Comparison of ENCODE assay signal across 8 cellular contexts in the genomic region with DNA sequence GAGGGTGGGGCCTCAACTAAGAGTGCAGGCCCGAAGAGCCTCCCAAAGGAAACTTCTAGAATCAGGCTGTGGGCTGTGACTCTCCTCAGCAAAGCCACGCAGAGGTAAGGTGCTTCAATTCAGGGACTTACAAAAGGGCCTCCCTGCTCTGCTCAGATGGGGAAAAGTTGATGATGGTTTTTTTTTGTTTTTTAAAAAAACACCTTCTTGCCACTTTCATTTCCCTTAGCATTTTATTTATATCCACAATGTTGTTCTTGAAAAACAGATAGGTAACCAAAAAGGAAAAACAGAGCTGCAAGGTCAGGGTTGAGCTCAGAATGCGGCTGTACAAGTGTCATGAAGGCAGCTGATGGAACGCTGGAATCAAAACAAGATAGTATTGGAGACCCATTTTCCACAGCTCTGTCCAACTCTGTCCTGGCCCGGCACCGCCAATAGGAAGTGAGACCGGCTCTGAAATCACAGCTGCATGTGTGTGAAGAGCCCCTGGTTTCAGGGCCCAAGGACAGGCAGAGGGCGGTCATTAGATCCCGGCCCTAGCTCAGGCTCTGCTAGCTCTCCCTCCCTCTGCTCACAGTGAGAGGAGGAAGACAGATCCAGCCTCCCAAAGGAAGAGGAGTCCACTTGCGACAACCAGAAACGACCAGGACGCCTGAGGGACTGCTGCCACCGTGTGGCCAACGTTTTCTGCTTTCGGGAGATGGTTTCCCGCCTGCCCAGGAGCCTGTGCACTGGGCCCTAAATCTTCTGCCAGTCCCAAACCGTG. TPM values are rescaled to one million over a fixed set of nuclear protein-coding genes. Genes with fewer than 3 reads are reported as not detected.
A peak's percentile ranks its signal among the peaks of the same experiment; 100 is the strongest.
DNase-seq lines count a peak whose midpoint lies in the region; ATAC-seq and TF ChIP-seq lines count a peak whose summit lies in the region.

No MANE protein-coding gene starts in this region.

- POLR2A ChIA-PET in BJ (lab: Charles Lee), result interaction anchor here (0.5 kb wide), 1 partner anchor 135 kb away, joined by 5 read pairs; no protein-coding TSS in a partner anchor

- H3K9me3 Mint-ChIP-seq in activated T-cell treated with anti-CD3 and anti-CD28 coated beads, Interleukin-2, amount 50 U/mL, for 24 hours, result no peaks in the 10 kb centered on the region

- H3K9me3 ChIP-seq in esophagus muscularis mucosa (no peaks in the 10 kb centered on the region), muscle layer of duodenum (ENCODE audit: control insufficient read depth in 1 of 2, low read length in 2 of 2) (no peaks in the 10 kb centered on the region)

- TF ChIP-seq EP300 in esophagus muscularis mucosa (IDR thresholded peaks at IDR 0.05), result no peak

- H3K36me3 Mint-ChIP-seq in activated T-cell treated with anti-CD3 and anti-CD28 coated beads, Interleukin-2, amount 50 U/mL, for 24 hours (ENCODE audit: low read depth), result peaks cover 63% of the 10 kb centered on the region

- WGBS in esophagus muscularis mucosa, result 25% methylated on average over 8 of the region's 17 CpGs

- H3K4me1 ChIP-seq in esophagus muscularis mucosa (peaks cover 36 to 55% (median 46%) of the 10 kb centered on the region in 4 donors), muscle layer of duodenum (ENCODE audit: control insufficient read depth in 1 of 2, insufficient read depth in 2 of 2, low read length in 2 of 2) (peaks cover 7 to 11% of the 10 kb centered on the region in 2 donors)

- peak overlapping the region; percentile 50 for H3K27ac Mint-ChIP-seq in activated T-cell treated with anti-CD3 and anti-CD28 coated beads, Interleukin-2, amount 50 U/mL, for 24 hours

- peak; percentile 85 for TF ChIP-seq CTCF in BJ (IDR thresholded peaks at IDR 0.05; ENCODE audit: insufficient read depth, low read depth, low read length)
- TF ChIP-seq CTCF in esophagus muscularis mucosa (IDR thresholded peaks at IDR 0.05), result peak; percentile 88 to 90 (median 89)

- intact Hi-C loops in esophagus muscularis mucosa (cut with DNase I), result loop anchor here (1.0 to 5.0 kb wide), 3 partner anchors 41 to 136 kb away; no protein-coding TSS in a partner anchor

- H3K27me3 Mint-ChIP-seq in activated T-cell treated with anti-CD3 and anti-CD28 coated beads, Interleukin-2, amount 50 U/mL, for 24 hours, result no peaks in the 10 kb centered on the region

- no peak overlapping the region for H3K4me3 ChIP-seq in BJ (ENCODE audit: low read depth, low read length)
- H3K4me3 ChIP-seq in esophagus muscularis mucosa, result peak overlapping the region in 1 of 4 donors; percentile 3
- peak overlapping the region in 1 of 2 donors; percentile 17 for H3K4me3 ChIP-seq in muscle layer of duodenum (ENCODE audit: low read depth in 1 of 2, low read length in 2 of 2)

- H3K27me3 ChIP-seq in BJ (ENCODE audit: control insufficient read depth, insufficient read depth, low read length) (no peaks in the 10 kb centered on the region), esophagus muscularis mucosa (no peaks in the 10 kb centered on the region), muscle layer of duodenum (ENCODE audit: low read depth, low read length) (no peaks in the 10 kb centered on the region)

- ATAC-seq in HG03135 (IDR thresholded peaks at IDR 0.05; ENCODE audit: unreplicated experiment), result no peak

- TF ChIP-seq POLR2A in esophagus muscularis mucosa (IDR thresholded peaks at IDR 0.05; ENCODE audit: low read depth), result no peak

- CTCF ChIA-PET in BJ (lab: Yijun Ruan, JAX), result interaction anchor here (0.7 to 4.0 kb wide), 34 partner anchors 10 to 198 kb away, joined by 3 to 146 read pairs (median 4); a partner anchor contains a TSS

- DNase-seq in BJ (ENCODE audit: low read depth) (peak; percentile 22), HCEC 1CT (peak; percentile 81), OCI-M1 (lab: John Stamatoyannopoulos, UW) (peak; percentile 68), esophagus muscularis mucosa (ENCODE audit: extremely low spot score) (peak; percentile 94)
- DNase-seq in activated T-cell treated with anti-CD3 and anti-CD28 coated beads, Interleukin-2, amount 50 U/mL, for 24 hours, result peak; percentile 83
- peak; percentile 85 for DNase-seq in stimulated activated CD8-positive, alpha-beta memory T cell treated with anti-CD3 and anti-CD28 coated beads, Interleukin-4, amount 100 ng/mL, for 48 hours

- H3K4me3 Mint-ChIP-seq in activated T-cell treated with anti-CD3 and anti-CD28 coated beads, Interleukin-2, amount 50 U/mL, for 24 hours, result no peak overlapping the region

- peaks cover 54% of the 10 kb centered on the region for H3K4me1 Mint-ChIP-seq in activated T-cell treated with anti-CD3 and anti-CD28 coated beads, Interleukin-2, amount 50 U/mL, for 24 hours (ENCODE audit: low read depth)

- H3K27ac ChIP-seq in esophagus muscularis mucosa (replicated peaks in 1 of 4) (peak overlapping the region; percentile 85 to 94 (median 90)), muscle layer of duodenum (ENCODE audit: low read length) (peak overlapping the region; percentile 83)

- H3K36me3 ChIP-seq in BJ (ENCODE audit: control insufficient read depth, insufficient read depth, low read length), result peaks cover 7% of the 10 kb centered on the region
- H3K36me3 ChIP-seq in esophagus muscularis mucosa, result peaks cover 11 to 45% (median 36%) of the 10 kb centered on the region in 4 donors
- peaks cover 17 to 22% of the 10 kb centered on the region in 2 donors for H3K36me3 ChIP-seq in muscle layer of duodenum (ENCODE audit: control insufficient read depth in 1 of 2, insufficient read depth in 2 of 2, low read length in 2 of 2)

RNA-seq across cellular contexts. Expression of a gene that starts 58.3 kb away (rescaled TPM):
- polyA plus RNA-seq in BJ (2011; rRNA removed), result 1.7 and 1.8 TPM in 2 replicates
- polyA minus RNA-seq in BJ (2011; rRNA and poly(A)+ RNA removed), result 2.3 and 2.6 TPM in 2 replicates
- 10 to 100 TPM; 64.9 to 74.1 (median 68.5) TPM for total RNA-seq in esophagus muscularis mucosa

Comparison
In these comparisons a context has a peak if more than half of its experiments do, and no peak if none do; other contexts are left out.
1. DNase-seq: peak in every context shown above with its lines; median percentile 94 in esophagus muscularis mucosa; 85 in stimulated activated CD8-positive, alpha-beta memory T cell treated with anti-CD3 and anti-CD28 coated beads, Interleukin-4, amount 100 ng/mL, for 48 hours; 83 in activated T-cell treated with anti-CD3 and anti-CD28 coated beads, Interleukin-2, amount 50 U/mL, for 24 hours; 81 in HCEC 1CT; 68 in OCI-M1; 22 in BJ.